ENCODE assay signal across 2 cellular contexts in genomic region chr2:164993287-164994016, GRCh38.
TF ChIP-seq lines count a peak whose summit lies in the region.

No MANE protein-coding gene starts in this region.

TF ChIP-seq in IMR-90, 13 proteins besides CTCF, POLR2A, EP300 and RAD21:
- TF ChIP-seq MAZ (IDR thresholded peaks at IDR 0.05; ENCODE audit: borderline replicate concordance, low read depth, low read length) (no peak), MAFK (IDR thresholded peaks at IDR 0.05; ENCODE audit: low read depth, low read length) (no peak), FOS (IDR thresholded peaks at IDR 0.05; ENCODE audit: low read depth, low read length) (no peak), NFE2L2 (IDR thresholded peaks at IDR 0.05; ENCODE audit: low read depth, low read length) (no peak), ELK1 (IDR thresholded peaks at IDR 0.05; ENCODE audit: borderline replicate concordance, low read depth, low read length) (no peak), USF2 (IDR thresholded peaks at IDR 0.05; ENCODE audit: low read depth, low read length) (no peak), SMC3 (IDR thresholded peaks at IDR 0.05; ENCODE audit: low read depth, low read length) (no peak), CHD1 (IDR thresholded peaks at IDR 0.05; ENCODE audit: low read depth, low read length) (no peak), RFX5 (IDR thresholded peaks at IDR 0.05; ENCODE audit: low read depth, low read length) (no peak), RCOR1 (IDR thresholded peaks at IDR 0.05; ENCODE audit: insufficient replicate concordance, low read length) (no peak), CEBPB (IDR thresholded peaks at IDR 0.05; ENCODE audit: low read depth, low read length) (no peak), BHLHE40 (IDR thresholded peaks at IDR 0.05; ENCODE audit: low read depth, low read length) (no peak), MXI1 (IDR thresholded peaks at IDR 0.05; ENCODE audit: borderline replicate concordance, low read depth, low read length) (no peak)

TF ChIP-seq in K562, 482 proteins besides CTCF, POLR2A, EP300 and RAD21:
- no peak for TF ChIP-seq SAFB2 (IDR thresholded peaks at IDR 0.05; ENCODE audit: borderline replicate concordance, low read depth, low read length, severe bottlenecking)
- TF ChIP-seq YY1 (IDR thresholded peaks at IDR 0.05; ENCODE audit: borderline replicate concordance in 1 of 3, control insufficient read depth in 1 of 3, extremely low read depth in 1 of 3, insufficient read depth in 3 of 3, insufficient read length in 1 of 3, insufficient replicate concordance in 2 of 3, low read depth in 1 of 3, low read length in 2 of 3) = peak in 1 of 3 experiments; percentile 45
